Comparison of ENCODE assay signal across 2 cellular contexts in the genomic region with DNA sequence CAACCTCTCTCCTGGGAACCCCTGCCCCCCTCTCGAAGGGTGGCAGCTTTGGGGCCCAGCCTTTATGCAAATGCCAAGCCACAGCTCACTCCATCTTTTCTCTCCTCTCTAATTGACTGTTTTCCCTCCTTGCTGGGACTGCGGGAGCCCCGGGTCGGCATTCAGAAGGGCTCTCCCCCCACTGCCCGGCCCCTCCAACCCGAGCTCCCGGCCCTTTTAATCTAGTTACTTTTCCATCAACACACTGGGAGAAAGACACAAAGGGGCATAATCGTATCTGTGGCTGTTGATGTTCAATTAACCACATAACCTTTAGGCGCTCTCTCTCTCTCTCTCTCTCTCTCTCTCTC.
TF ChIP-seq lines count a peak whose summit lies in the region.

No MANE protein-coding gene starts in this region.

TF ChIP-seq in GM23338, 12 proteins besides CTCF, POLR2A, EP300 and RAD21:
- TF ChIP-seq CREB1 (CRISPR knock-in tag; IDR thresholded peaks at IDR 0.05; ENCODE audit: low read depth): no peak
- TF ChIP-seq REST (IDR thresholded peaks at IDR 0.05; ENCODE audit: unreplicated experiment): no peak
- no peak for TF ChIP-seq ZNF331 (CRISPR knock-in tag; IDR thresholded peaks at IDR 0.05; ENCODE audit: low read depth)
- no peak for TF ChIP-seq NANOG (IDR thresholded peaks at IDR 0.05; ENCODE audit: borderline replicate concordance)
- TF ChIP-seq ZNF114 (CRISPR knock-in tag; IDR thresholded peaks at IDR 0.05): no peak
- no peak for TF ChIP-seq STAT1 (IDR thresholded peaks at IDR 0.05; ENCODE audit: unreplicated experiment)
- TF ChIP-seq EZH2 (IDR thresholded peaks at IDR 0.05; ENCODE audit: low read depth, unreplicated experiment): no peak

TF ChIP-seq in H1, 55 proteins besides CTCF, POLR2A, EP300 and RAD21:
- no peak for TF ChIP-seq SAP30 (IDR thresholded peaks at IDR 0.05; ENCODE audit: insufficient read depth, insufficient replicate concordance, low read length)
- TF ChIP-seq MAX (IDR thresholded peaks at IDR 0.05): no peak
